In genomic region chr10:68633816-68634466, GRCh38 we compare ENCODE assay signal across 19 cellular contexts.
A peak's percentile ranks its signal among the peaks of the same experiment; 100 is the strongest.
DNase-seq lines count a peak whose midpoint lies in the region; FAIRE-seq and TF ChIP-seq lines count a peak whose summit lies in the region.
"Had no signal": no experiment of that assay in that cellular context is flagged by ENCODE, and none has a peak within 500 bp of the region (broad histone marks: within the 10 kb centered on the region; RNA-seq: fewer than 3 reads in every experiment).

No MANE protein-coding gene starts in this region.

- H3K27me3 Mint-ChIP-seq in Caco-2 (ENCODE audit: insufficient read depth, unreplicated experiment) = no peaks in the 10 kb centered on the region
- no peaks in the 10 kb centered on the region for H3K27me3 Mint-ChIP-seq in CD8-positive, alpha-beta memory T cell
- H3K27me3 Mint-ChIP-seq: B cell; CD4-positive, alpha-beta T cell had no signal

- H3K36me3 ChIP-seq in Caco-2 (ENCODE audit: control insufficient read depth, insufficient read depth, low read length) = 0 out of 2 replicates have a peak, but pooled peaks cover 2% of the 10 kb centered on the region
- H3K36me3 ChIP-seq in parathyroid adenoma (ENCODE audit: control insufficient read depth, insufficient read depth, low read length) = no peaks in the 10 kb centered on the region
- no peaks in the 10 kb centered on the region for H3K36me3 ChIP-seq in CD8-positive, alpha-beta memory T cell (ENCODE audit: insufficient read depth, low read length)

- POLR2A ChIA-PET in Caco-2 (lab: Charles Lee) = no interaction called here
- POLR2A ChIA-PET in CD8-positive, alpha-beta memory T cell (lab: Charles Lee) = no interaction called here

- DNase-seq in Caco-2 = no peak
- DNase-seq in DMS79 treated with DMSO at 0.1 percent for 48 hours (lab: John Stamatoyannopoulos, UW) = peak; percentile 55
- DNase-seq in GOT3 (lab: John Stamatoyannopoulos, UW) = no peak
- DNase-seq in D721Med (ENCODE audit: insufficient read length, low spot score) = no peak
- DNase-seq in NCI-H446 treated with DMSO at 0.1 percent for 48 hours (lab: John Stamatoyannopoulos, UW) = no peak
- DNase-seq in CD8-positive, alpha-beta memory T cell = no peak
- DNase-seq: Calu3; CD4-positive, alpha-beta T cell; DND-41; NCI-H1105 treated with DMSO at 0.1 percent for 48 hours; NCI-H1694; NCI-H2107; NCI-H774; SIG-M5; T-helper 1 cell had no signal

- peak overlapping the region; percentile 8 for H3K27ac Mint-ChIP-seq in Caco-2 (ENCODE audit: unreplicated experiment)
- H3K27ac Mint-ChIP-seq in CD8-positive, alpha-beta memory T cell = peak overlapping the region in 4 of 8 donors; percentile 1 to 50 (median 19)
- H3K27ac Mint-ChIP-seq: B cell; CD4-positive, alpha-beta T cell had no signal

- H3K9me3 Mint-ChIP-seq in Caco-2 (ENCODE audit: unreplicated experiment) = peaks cover 17% of the 10 kb centered on the region
- no peaks in the 10 kb centered on the region for H3K9me3 Mint-ChIP-seq in CD8-positive, alpha-beta memory T cell
- H3K9me3 Mint-ChIP-seq: CD4-positive, alpha-beta T cell had no signal

- no peak overlapping the region for H3K4me3 Mint-ChIP-seq in Caco-2 (ENCODE audit: unreplicated experiment)
- no peak overlapping the region for H3K4me3 Mint-ChIP-seq in CD8-positive, alpha-beta memory T cell
- H3K4me3 Mint-ChIP-seq: B cell; CD4-positive, alpha-beta T cell had no signal

- H3K4me1 ChIP-seq in Caco-2 (peaks cover 21% of the 10 kb centered on the region), parathyroid adenoma (peaks cover 24% of the 10 kb centered on the region)
- H3K4me1 ChIP-seq in CD8-positive, alpha-beta memory T cell (ENCODE audit: insufficient read depth, low read length) = peaks cover 1% of the 10 kb centered on the region

- H3K79me2 ChIP-seq in parathyroid adenoma = peaks cover 3% of the 10 kb centered on the region

- H3K27me3 ChIP-seq in Caco-2 (replicated peaks; ENCODE audit: control insufficient read depth, insufficient read depth, low read length) (no peaks in the 10 kb centered on the region), parathyroid adenoma (ENCODE audit: control insufficient read depth, insufficient read depth, low read length) (no peaks in the 10 kb centered on the region)
- no peaks in the 10 kb centered on the region for H3K27me3 ChIP-seq in CD8-positive, alpha-beta memory T cell (ENCODE audit: insufficient read depth, low read length, poor library complexity, severe bottlenecking)

- no peak overlapping the region for H3K4me2 ChIP-seq in parathyroid adenoma (ENCODE audit: low read length)

- FAIRE-seq in D721Med (lab: Jason Lieb, UNC) = no peak

- H2AFZ ChIP-seq in parathyroid adenoma = no peak overlapping the region

- no TSS peak for BruUV-seq in Caco-2 (replicated peaks; lab: Mats Ljungman, UMichigan)

- no peaks in the 10 kb centered on the region for H3K9me3 ChIP-seq in Caco-2
- H3K9me3 ChIP-seq in parathyroid adenoma (ENCODE audit: control insufficient read depth, low read length) = no peaks in the 10 kb centered on the region
- H3K9me3 ChIP-seq in CD8-positive, alpha-beta memory T cell (ENCODE audit: low read length) = no peaks in the 10 kb centered on the region

- peaks cover 13% of the 10 kb centered on the region for H3K4me1 Mint-ChIP-seq in Caco-2 (ENCODE audit: low read depth, unreplicated experiment)
- peaks cover 6 to 12% (median 7%) of the 10 kb centered on the region in 3 donors for H3K4me1 Mint-ChIP-seq in CD8-positive, alpha-beta memory T cell

- CTCF ChIA-PET in Caco-2 (lab: Charles Lee) = no interaction called here
- CTCF ChIA-PET in CD8-positive, alpha-beta memory T cell (lab: Charles Lee) = no interaction called here

- H3K36me3 Mint-ChIP-seq in Caco-2 (ENCODE audit: insufficient read depth, unreplicated experiment) = peaks cover 12% of the 10 kb centered on the region
- peaks cover 0 to 7% (median 2%) of the 10 kb centered on the region in 3 donors for H3K36me3 Mint-ChIP-seq in CD8-positive, alpha-beta memory T cell

- no peak overlapping the region for H3K4me3 ChIP-seq in Caco-2 (ENCODE audit: low read depth, low read length)
- H3K4me3 ChIP-seq in parathyroid adenoma (ENCODE audit: low read depth, low read length) = no peak overlapping the region
- H3K4me3 ChIP-seq in CD8-positive, alpha-beta memory T cell (ENCODE audit: low read length) = no peak overlapping the region

- H3K9ac ChIP-seq in parathyroid adenoma = no peak overlapping the region

- H3K27ac ChIP-seq in VCaP (peak overlapping the region; percentile 84), parathyroid adenoma (peak overlapping the region; percentile 61)
- no peak overlapping the region for H3K27ac ChIP-seq in CD8-positive, alpha-beta memory T cell (ENCODE audit: low read depth, low read length)
- H3K27ac ChIP-seq: RWPE1 had no signal

- TF ChIP-seq CTCF in Caco-2 (IDR thresholded peaks at IDR 0.05; ENCODE audit: insufficient read depth in 1 of 2, low read depth in 1 of 2, low read length in 1 of 2, severe bottlenecking in 1 of 2, unreplicated experiment in 1 of 2) = no peak
- no peak for TF ChIP-seq CTCF in VCaP (conservative IDR thresholded peaks at IDR 0.05)
- TF ChIP-seq CTCF in parathyroid adenoma (IDR thresholded peaks at IDR 0.05) = no peak
- TF ChIP-seq CTCF in D721Med (IDR thresholded peaks at IDR 0.05; ENCODE audit: insufficient read depth, missing control alignments) = no peak

- intact Hi-C loops in Caco-2 (cut with micrococcal nuclease; ENCODE audit: unreplicated experiment) = no loop called here
